ENCODE assay signal across 8 cellular contexts in the genomic region with DNA sequence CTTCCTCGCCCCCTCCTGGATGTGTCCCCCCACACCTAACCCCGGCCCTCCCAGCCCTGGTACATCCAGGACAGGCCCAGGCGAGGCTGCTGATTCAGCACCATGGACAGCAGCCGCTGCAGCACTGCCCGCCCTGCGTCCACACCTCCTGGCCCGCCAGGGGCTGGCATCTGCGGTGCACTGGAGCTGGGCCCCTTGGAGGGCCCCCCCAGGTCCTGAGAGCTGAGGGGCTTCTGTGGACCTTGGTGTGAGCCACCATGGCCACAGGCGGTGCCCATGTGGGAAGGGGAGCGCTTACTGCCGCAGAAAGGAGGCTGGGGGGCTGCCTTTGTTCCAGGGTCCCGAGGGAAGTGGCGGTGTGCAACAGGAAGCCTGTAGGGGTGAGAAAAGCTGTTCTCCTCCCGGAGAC. TPM values are rescaled to one million over a fixed set of nuclear protein-coding genes. Genes with fewer than 3 reads are reported as not detected.
DNase-seq lines count a peak whose midpoint lies in the region; ATAC-seq and TF ChIP-seq lines count a peak whose summit lies in the region.

No MANE protein-coding gene starts in this region.

- H3K9me3 Mint-ChIP-seq in WTC11 (no peaks in the 10 kb centered on the region), natural killer cell (no peaks in the 10 kb centered on the region)

- H3K27me3 Mint-ChIP-seq in WTC11 (ENCODE audit: low read depth) (no peaks in the 10 kb centered on the region), natural killer cell (ENCODE audit: low read depth in 2 of 2) (peaks cover 0 to 3% of the 10 kb centered on the region in 2 donors)

- CTCF ChIA-PET in WTC11 (lab: Charles Lee) = interaction anchor here (1.0 to 1.3 kb wide), 2 partner anchors 34 to 83 kb away, joined by 3 read pairs; no protein-coding TSS in a partner anchor

- peak; percentile 46 for DNase-seq in HK-2 (ENCODE audit: unreplicated experiment)
- DNase-seq in WTC11 (ENCODE audit: low spot score) = peak; percentile 79
- peak; percentile 9 to 55 for DNase-seq in dermis microvascular lymphatic vessel endothelial cell (ENCODE audit: low read depth in 2 of 2)
- peak; percentile 47 for DNase-seq in natural killer cell
- DNase-seq in NCI-H526 (lab: John Stamatoyannopoulos, UW) = no peak

- ATAC-seq in WTC11 (peak; percentile 83), natural killer cell (peak; percentile 57 to 74 (median 74)), GM21390 (IDR thresholded peaks at IDR 0.05; ENCODE audit: unreplicated experiment) (no peak), HG03354 (IDR thresholded peaks at IDR 0.05; ENCODE audit: poor library complexity, severe bottlenecking, unreplicated experiment) (no peak), HG02884 (IDR thresholded peaks at IDR 0.05; ENCODE audit: unreplicated experiment) (no peak)

- no peak for TF ChIP-seq CTCF in WTC11 (IDR thresholded peaks at IDR 0.05)
- TF ChIP-seq CTCF in natural killer cell (IDR thresholded peaks at IDR 0.05) = no peak

- intact Hi-C loops in natural killer cell (cut with micrococcal nuclease) = no loop called here

- POLR2A ChIA-PET in WTC11 (lab: Charles Lee) = no interaction called here

- H3K4me1 Mint-ChIP-seq in WTC11 (0 out of 2 replicates have a peak, but pooled peaks cover 4% of the 10 kb centered on the region), natural killer cell (no peaks in the 10 kb centered on the region)

- no peak overlapping the region; the same call in 1 of the 2 replicates for H3K27ac Mint-ChIP-seq in WTC11
- H3K27ac Mint-ChIP-seq in natural killer cell = no peak overlapping the region

- H3K4me3 Mint-ChIP-seq in WTC11 (no peak overlapping the region), natural killer cell (no peak overlapping the region)

- no peaks in the 10 kb centered on the region for H3K36me3 Mint-ChIP-seq in WTC11
- H3K36me3 Mint-ChIP-seq in natural killer cell = no peaks in the 10 kb centered on the region

TF ChIP-seq in WTC11, 78 proteins besides CTCF, POLR2A, EP300 and RAD21 (continues in another document):
- peak; percentile 82; the same call in 1 of the 2 replicates for TF ChIP-seq SMAD4 (CRISPR knock-in tag; IDR thresholded peaks at IDR 0.05)
- no peak for TF ChIP-seq GRHL2 (CRISPR knock-in tag; IDR thresholded peaks at IDR 0.05; ENCODE audit: insufficient replicate concordance, severe bottlenecking)
- TF ChIP-seq FOXJ3 (CRISPR knock-in tag; IDR thresholded peaks at IDR 0.05; ENCODE audit: borderline replicate concordance) = no peak
- TF ChIP-seq, protein P1, sequence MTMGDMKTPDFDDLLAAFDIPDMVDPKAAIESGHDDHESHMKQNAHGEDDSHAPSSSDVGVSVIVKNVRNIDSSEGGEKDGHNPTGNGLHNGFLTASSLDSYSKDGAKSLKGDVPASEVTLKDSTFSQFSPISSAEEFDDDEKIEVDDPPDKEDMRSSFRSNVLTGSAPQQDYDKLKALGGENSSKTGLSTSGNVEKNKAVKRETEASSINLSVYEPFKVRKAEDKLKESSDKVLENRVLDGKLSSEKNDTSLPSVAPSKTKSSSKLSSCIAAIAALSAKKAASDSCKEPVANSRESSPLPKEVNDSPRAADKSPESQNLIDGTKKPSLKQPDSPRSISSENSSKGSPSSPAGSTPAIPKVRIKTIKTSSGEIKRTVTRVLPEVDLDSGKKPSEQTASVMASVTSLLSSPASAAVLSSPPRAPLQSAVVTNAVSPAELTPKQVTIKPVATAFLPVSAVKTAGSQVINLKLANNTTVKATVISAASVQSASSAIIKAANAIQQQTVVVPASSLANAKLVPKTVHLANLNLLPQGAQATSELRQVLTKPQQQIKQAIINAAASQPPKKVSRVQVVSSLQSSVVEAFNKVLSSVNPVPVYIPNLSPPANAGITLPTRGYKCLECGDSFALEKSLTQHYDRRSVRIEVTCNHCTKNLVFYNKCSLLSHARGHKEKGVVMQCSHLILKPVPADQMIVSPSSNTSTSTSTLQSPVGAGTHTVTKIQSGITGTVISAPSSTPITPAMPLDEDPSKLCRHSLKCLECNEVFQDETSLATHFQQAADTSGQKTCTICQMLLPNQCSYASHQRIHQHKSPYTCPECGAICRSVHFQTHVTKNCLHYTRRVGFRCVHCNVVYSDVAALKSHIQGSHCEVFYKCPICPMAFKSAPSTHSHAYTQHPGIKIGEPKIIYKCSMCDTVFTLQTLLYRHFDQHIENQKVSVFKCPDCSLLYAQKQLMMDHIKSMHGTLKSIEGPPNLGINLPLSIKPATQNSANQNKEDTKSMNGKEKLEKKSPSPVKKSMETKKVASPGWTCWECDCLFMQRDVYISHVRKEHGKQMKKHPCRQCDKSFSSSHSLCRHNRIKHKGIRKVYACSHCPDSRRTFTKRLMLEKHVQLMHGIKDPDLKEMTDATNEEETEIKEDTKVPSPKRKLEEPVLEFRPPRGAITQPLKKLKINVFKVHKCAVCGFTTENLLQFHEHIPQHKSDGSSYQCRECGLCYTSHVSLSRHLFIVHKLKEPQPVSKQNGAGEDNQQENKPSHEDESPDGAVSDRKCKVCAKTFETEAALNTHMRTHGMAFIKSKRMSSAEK (CRISPR knock-in tag; IDR thresholded peaks at IDR 0.05; ENCODE audit: borderline replicate concordance) = no peak
- TF ChIP-seq ZNF423 (CRISPR knock-in tag; IDR thresholded peaks at IDR 0.05) = no peak
- TF ChIP-seq NR3C1 (CRISPR knock-in tag; conservative IDR thresholded peaks at IDR 0.05; ENCODE audit: low read depth) = no peak
- TF ChIP-seq ZNF396 (CRISPR knock-in tag; IDR thresholded peaks at IDR 0.05; ENCODE audit: borderline replicate concordance) = no peak
- TF ChIP-seq ZNF263 (CRISPR knock-in tag; IDR thresholded peaks at IDR 0.05; ENCODE audit: low read depth) = no peak
- TF ChIP-seq, protein P2, sequence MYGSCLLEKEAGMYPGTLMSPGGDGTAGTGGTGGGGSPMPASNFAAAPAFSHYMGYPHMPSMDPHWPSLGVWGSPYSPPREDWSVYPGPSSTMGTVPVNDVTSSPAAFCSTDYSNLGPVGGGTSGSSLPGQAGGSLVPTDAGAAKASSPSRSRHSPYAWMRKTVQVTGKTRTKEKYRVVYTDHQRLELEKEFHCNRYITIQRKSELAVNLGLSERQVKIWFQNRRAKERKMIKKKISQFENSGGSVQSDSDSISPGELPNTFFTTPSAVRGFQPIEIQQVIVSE (CRISPR knock-in tag; IDR thresholded peaks at IDR 0.05; ENCODE audit: borderline replicate concordance) = no peak
- TF ChIP-seq, protein P3, sequence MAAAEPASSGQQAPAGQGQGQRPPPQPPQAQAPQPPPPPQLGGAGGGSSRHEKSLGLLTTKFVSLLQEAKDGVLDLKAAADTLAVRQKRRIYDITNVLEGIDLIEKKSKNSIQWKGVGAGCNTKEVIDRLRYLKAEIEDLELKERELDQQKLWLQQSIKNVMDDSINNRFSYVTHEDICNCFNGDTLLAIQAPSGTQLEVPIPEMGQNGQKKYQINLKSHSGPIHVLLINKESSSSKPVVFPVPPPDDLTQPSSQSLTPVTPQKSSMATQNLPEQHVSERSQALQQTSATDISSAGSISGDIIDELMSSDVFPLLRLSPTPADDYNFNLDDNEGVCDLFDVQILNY (CRISPR knock-in tag; IDR thresholded peaks at IDR 0.05) = peak; percentile 83; the same call in 1 of the 2 replicates
- TF ChIP-seq NFE2L1 (CRISPR knock-in tag; IDR thresholded peaks at IDR 0.05) = peak; percentile 77; the same call in 1 of the 2 replicates
- no peak for TF ChIP-seq OVOL2 (CRISPR knock-in tag; IDR thresholded peaks at IDR 0.05; ENCODE audit: borderline replicate concordance)
- TF ChIP-seq, protein P4, sequence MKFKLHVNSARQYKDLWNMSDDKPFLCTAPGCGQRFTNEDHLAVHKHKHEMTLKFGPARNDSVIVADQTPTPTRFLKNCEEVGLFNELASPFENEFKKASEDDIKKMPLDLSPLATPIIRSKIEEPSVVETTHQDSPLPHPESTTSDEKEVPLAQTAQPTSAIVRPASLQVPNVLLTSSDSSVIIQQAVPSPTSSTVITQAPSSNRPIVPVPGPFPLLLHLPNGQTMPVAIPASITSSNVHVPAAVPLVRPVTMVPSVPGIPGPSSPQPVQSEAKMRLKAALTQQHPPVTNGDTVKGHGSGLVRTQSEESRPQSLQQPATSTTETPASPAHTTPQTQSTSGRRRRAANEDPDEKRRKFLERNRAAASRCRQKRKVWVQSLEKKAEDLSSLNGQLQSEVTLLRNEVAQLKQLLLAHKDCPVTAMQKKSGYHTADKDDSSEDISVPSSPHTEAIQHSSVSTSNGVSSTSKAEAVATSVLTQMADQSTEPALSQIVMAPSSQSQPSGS (CRISPR knock-in tag; IDR thresholded peaks at IDR 0.05; ENCODE audit: borderline replicate concordance, low read depth) = no peak
- peak; percentile 93 for TF ChIP-seq TEAD4 (CRISPR knock-in tag; IDR thresholded peaks at IDR 0.05)
- TF ChIP-seq ZNF121 (CRISPR knock-in tag; IDR thresholded peaks at IDR 0.05) = no peak
- TF ChIP-seq, protein P5, sequence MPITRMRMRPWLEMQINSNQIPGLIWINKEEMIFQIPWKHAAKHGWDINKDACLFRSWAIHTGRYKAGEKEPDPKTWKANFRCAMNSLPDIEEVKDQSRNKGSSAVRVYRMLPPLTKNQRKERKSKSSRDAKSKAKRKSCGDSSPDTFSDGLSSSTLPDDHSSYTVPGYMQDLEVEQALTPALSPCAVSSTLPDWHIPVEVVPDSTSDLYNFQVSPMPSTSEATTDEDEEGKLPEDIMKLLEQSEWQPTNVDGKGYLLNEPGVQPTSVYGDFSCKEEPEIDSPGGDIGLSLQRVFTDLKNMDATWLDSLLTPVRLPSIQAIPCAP (CRISPR knock-in tag; IDR thresholded peaks at IDR 0.05) = peak; percentile 72; the same call in 1 of the 2 replicates
- TF ChIP-seq, protein P6, sequence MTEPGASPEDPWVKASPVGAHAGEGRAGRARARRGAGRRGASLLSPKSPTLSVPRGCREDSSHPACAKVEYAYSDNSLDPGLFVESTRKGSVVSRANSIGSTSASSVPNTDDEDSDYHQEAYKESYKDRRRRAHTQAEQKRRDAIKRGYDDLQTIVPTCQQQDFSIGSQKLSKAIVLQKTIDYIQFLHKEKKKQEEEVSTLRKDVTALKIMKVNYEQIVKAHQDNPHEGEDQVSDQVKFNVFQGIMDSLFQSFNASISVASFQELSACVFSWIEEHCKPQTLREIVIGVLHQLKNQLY (CRISPR knock-in tag; IDR thresholded peaks at IDR 0.05) = 0 out of 2 replicates have a peak, but pooled peaks have one; percentile 59
- no peak for TF ChIP-seq JAZF1 (CRISPR knock-in tag; IDR thresholded peaks at IDR 0.05)

RNA-seq across cellular contexts. Expression of a gene that starts 35.9 kb away (rescaled TPM):
- total RNA-seq in WTC11 (2021) (38.0 to 46.9 TPM (median 46.4 TPM) in 3 replicates), dermis microvascular lymphatic vessel endothelial cell (under 0.01 TPM in 2 replicates), natural killer cell (1 to 10 TPM; 1.1 to 1.5 (median 1.3) TPM)

RNA-seq across cellular contexts. Expression of a gene that starts 36.3 kb away (rescaled TPM):
- total RNA-seq in WTC11 (2021) (not detected in 3 replicates), dermis microvascular lymphatic vessel endothelial cell (not detected in 2 replicates), natural killer cell (under 1 TPM in 1 of 3 donors, not detected in 2; 0.40 TPM)

RNA-seq across cellular contexts. Expression of a gene that starts 41.2 kb away (rescaled TPM):
- total RNA-seq in WTC11 (2021) (0.18 to 0.44 TPM in 2 of 3 replicates, not detected in the other), dermis microvascular lymphatic vessel endothelial cell (not detected in 2 replicates), natural killer cell (10 to 100 TPM in 1 of 3 donors, not detected in 2; 12.6 TPM)

RNA-seq across cellular contexts. Expression of a gene that starts 51.7 kb away (rescaled TPM):
- total RNA-seq in WTC11 (2021) (0.53 TPM in 1 of 3 replicates, not detected in the others), dermis microvascular lymphatic vessel endothelial cell (not detected in 2 replicates), natural killer cell (10 to 100 TPM in 1 of 3 donors, under 1 TPM in 1, not detected in 1; 0.82 to 13.4 TPM)

Comparison
In these comparisons a context has a peak if more than half of its experiments do, and no peak if none do; other contexts are left out.
1. DNase-seq: peak in HK-2 (single experiment), WTC11 (single experiment), dermis microvascular lymphatic vessel endothelial cell (2 of 2) and natural killer cell (single experiment); none in NCI-H526 (0 of 2).
2. ATAC-seq: peak in WTC11 (single experiment) and natural killer cell (3 of 3); none in GM21390 (single experiment), HG03354 (single experiment) and HG02884 (single experiment).
3. RNA of a gene that starts 35.9 kb away (total RNA-seq): 38.0 to 46.9 TPM in WTC11; 1.1 to 1.5 TPM in natural killer cell and under 0.01 TPM in dermis microvascular lymphatic vessel endothelial cell; every median in the first group is over 10 times any median in the second.